In genomic region chr18:75472391-75472790, GRCh38 we compare ENCODE assay signal across 23 cellular contexts. TPM values are rescaled to one million over a fixed set of nuclear protein-coding genes. Genes with fewer than 3 reads are reported as not detected.
"Had no signal": no experiment of that assay in that cellular context is flagged by ENCODE, and none has a peak within 500 bp of the region (broad histone marks: within the 10 kb centered on the region; RNA-seq: fewer than 3 reads in every experiment).

No MANE protein-coding gene starts in this region.

- H3K27ac Mint-ChIP-seq: activated B cell treated with CpG ODN at 0.5 μM for 24 hours; activated CD4-positive, alpha-beta memory T cell treated with anti-CD3 and anti-CD28 coated beads, Interleukin-2, amount 10 ng/mL, durations not matched to agents 7 days and 5 days; activated naive CD4-positive, alpha-beta T cell treated with anti-CD3 and anti-CD28 coated beads for 36 hours; activated naive CD8-positive, alpha-beta T cell; activated T-helper 17 cell treated with anti-CD3 and anti-CD28 coated beads, Interleukin-2, amount 50 U/mL, for 72 hours; T-helper 17 cell had no signal

- H3K4me1 ChIP-seq: Peyer's patch had no signal

- H3K36me3 ChIP-seq: Peyer's patch had no signal

- H3K4me3 Mint-ChIP-seq: activated B cell treated with CpG ODN at 0.5 μM for 24 hours; activated CD4-positive, alpha-beta memory T cell treated with anti-CD3 and anti-CD28 coated beads, Interleukin-2, amount 10 ng/mL, durations not matched to agents 7 days and 5 days; activated naive CD4-positive, alpha-beta T cell treated with anti-CD3 and anti-CD28 coated beads for 36 hours; activated naive CD8-positive, alpha-beta T cell; activated T-helper 17 cell treated with anti-CD3 and anti-CD28 coated beads, Interleukin-2, amount 50 U/mL, for 72 hours; brain; central memory CD8-positive, alpha-beta T cell; T-helper 17 cell had no signal

- DNase-seq: activated B cell treated with CpG ODN at 0.5 μM for 24 hours; activated CD4-positive, alpha-beta memory T cell treated with anti-CD3 and anti-CD28 coated beads, Interleukin-2, amount 10 ng/mL, durations not matched to agents 7 days and 5 days; activated CD4-positive, alpha-beta T cell treated with anti-CD3 and anti-CD28 coated beads, Interleukin-2, amount 50 U/mL, for 1 hour; activated gamma-delta T cell; activated naive CD4-positive, alpha-beta T cell treated with anti-CD3 and anti-CD28 coated beads for 36 hours; activated T-cell treated with anti-CD3 and anti-CD28 coated beads for 4 hours; activated T-cell treated with anti-CD3 and anti-CD28 coated beads, Interleukin-2, amount 50 U/mL, for 48 hours; amygdala; MM.1S; NCI-H1105 treated with DMSO at 0.1 percent for 48 hours; NCI-H1694; NCI-H2029; NCI-H510A treated with DMSO at 0.1 percent for 48 hours; NCI-H69; Peyer's patch; T-helper 17 cell; T-helper 9 cell had no signal

- H3K4me1 Mint-ChIP-seq: activated B cell treated with CpG ODN at 0.5 μM for 24 hours; activated CD4-positive, alpha-beta memory T cell treated with anti-CD3 and anti-CD28 coated beads, Interleukin-2, amount 10 ng/mL, durations not matched to agents 7 days and 5 days; activated T-helper 17 cell treated with anti-CD3 and anti-CD28 coated beads, Interleukin-2, amount 50 U/mL, for 72 hours; central memory CD8-positive, alpha-beta T cell had no signal

- H3K9me3 ChIP-seq: Peyer's patch had no signal

- FAIRE-seq: astrocyte had no signal

- H3K4me3 ChIP-seq: Peyer's patch had no signal

- H3K9me3 Mint-ChIP-seq: activated B cell treated with CpG ODN at 0.5 μM for 24 hours; activated CD4-positive, alpha-beta memory T cell treated with anti-CD3 and anti-CD28 coated beads, Interleukin-2, amount 10 ng/mL, durations not matched to agents 7 days and 5 days; activated naive CD4-positive, alpha-beta T cell treated with anti-CD3 and anti-CD28 coated beads for 36 hours; activated T-helper 17 cell treated with anti-CD3 and anti-CD28 coated beads, Interleukin-2, amount 50 U/mL, for 72 hours; brain; central memory CD8-positive, alpha-beta T cell had no signal

- ATAC-seq: activated T-helper 17 cell treated with anti-CD3 and anti-CD28 coated beads, Interleukin-2, amount 50 U/mL, for 72 hours; T-helper 17 cell had no signal

- H3K27ac ChIP-seq: Peyer's patch had no signal

- H3K36me3 Mint-ChIP-seq: activated naive CD8-positive, alpha-beta T cell; brain had no signal

- H3K27me3 ChIP-seq: Peyer's patch had no signal

RNA-seq across cellular contexts. Expression of gene SMIM21, which starts 44.9 kb away (rescaled TPM):
- total RNA-seq: activated B cell treated with CpG ODN at 0.5 μM for 24 hours; activated CD4-positive, alpha-beta memory T cell treated with anti-CD3 and anti-CD28 coated beads, Interleukin-2, amount 10 ng/mL, durations not matched to agents 7 days and 5 days; activated CD8-positive, alpha-beta memory T cell treated with anti-CD3 and anti-CD28 coated beads for 36 hours; activated naive CD4-positive, alpha-beta T cell treated with anti-CD3 and anti-CD28 coated beads for 36 hours; activated T-helper 17 cell treated with anti-CD3 and anti-CD28 coated beads, Interleukin-2, amount 50 U/mL, for 72 hours; astrocyte; Peyer's patch; T-helper 17 cell had no signal
